Comparison of ENCODE assay signal across 11 cellular contexts in the genomic region with DNA sequence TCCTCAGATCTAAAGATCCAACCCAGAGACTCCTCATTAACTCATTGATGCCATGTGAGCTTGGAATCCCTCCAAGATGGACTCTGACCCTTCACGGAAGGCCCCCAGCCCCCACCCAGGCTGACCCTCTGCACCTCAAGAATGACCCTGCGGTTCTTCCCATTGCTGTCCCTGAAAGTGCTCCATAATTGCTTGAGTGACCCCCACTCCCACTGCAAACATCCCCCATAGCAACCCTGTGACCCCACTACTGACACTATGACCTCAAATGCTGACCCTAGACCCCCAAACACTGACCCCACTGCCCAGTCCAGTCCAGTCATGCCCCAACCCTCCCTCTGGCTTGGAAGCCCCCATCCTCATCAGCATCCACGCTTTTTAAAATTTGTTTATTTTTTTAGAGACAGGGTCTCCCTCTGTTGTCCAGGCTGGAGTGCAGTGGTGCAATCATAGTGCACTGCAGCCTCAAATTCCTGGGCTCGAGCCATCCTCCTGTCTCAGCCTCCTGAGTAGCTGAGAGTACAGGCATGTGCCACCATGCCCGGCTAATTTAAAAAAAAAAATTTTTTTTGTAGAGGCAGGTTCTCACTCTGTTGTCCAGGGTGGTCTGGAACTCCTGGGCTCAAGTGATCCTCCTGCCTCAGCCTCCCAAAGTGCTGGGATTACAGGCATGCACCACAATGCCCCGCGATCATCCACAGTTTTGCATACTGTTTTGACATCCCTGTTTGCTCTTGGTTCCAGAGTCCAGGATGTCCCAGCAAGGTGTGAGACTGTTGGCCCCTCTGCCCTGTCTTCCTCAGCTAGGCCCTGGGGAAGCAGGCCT. TPM values are rescaled to one million over a fixed set of nuclear protein-coding genes. Genes with fewer than 3 reads are reported as not detected.
DNase-seq lines count a peak whose midpoint lies in the region; ATAC-seq and TF ChIP-seq lines count a peak whose summit lies in the region.
"Had no signal": no experiment of that assay in that cellular context is flagged by ENCODE, and none has a peak within 500 bp of the region (broad histone marks: within the 10 kb centered on the region; RNA-seq: fewer than 3 reads in every experiment).

No MANE protein-coding gene starts in this region.

- H3K27me3 ChIP-seq in adrenal gland: peaks cover 4% of the 10 kb centered on the region
- H3K27me3 ChIP-seq in mesenchymal stem cell (ENCODE audit: control insufficient read depth in 1 of 2, insufficient read depth in 1 of 2, low read length in 2 of 2): peaks cover 0 to 27% of the 10 kb centered on the region in 2 experiments
- no peaks in the 10 kb centered on the region for H3K27me3 ChIP-seq in tibial nerve

- no peak overlapping the region for H4K91ac ChIP-seq in mesenchymal stem cell (ENCODE audit: low read length)

- peak overlapping the region; percentile 70 for H3K9ac ChIP-seq in mesenchymal stem cell (ENCODE audit: low read length)

- H3K9me3 Mint-ChIP-seq in activated naive CD4-positive, alpha-beta T cell treated with anti-CD3 and anti-CD28 coated beads, Interleukin-2, amount 10 ng/mL, durations not matched to agents 7 days and 5 days: no peaks in the 10 kb centered on the region

- TF ChIP-seq CTCF in adrenal gland (IDR thresholded peaks at IDR 0.05) (peak in 1 of 6 experiments; percentile 3), tibial nerve (IDR thresholded peaks at IDR 0.05) (no peak)

- peak overlapping the region; percentile 81 to 95 for H3K18ac ChIP-seq in mesenchymal stem cell (ENCODE audit: low read depth in 1 of 2, low read length in 2 of 2)

- H2AK5ac ChIP-seq in mesenchymal stem cell (ENCODE audit: low read length, severe bottlenecking): peak overlapping the region; percentile 44

- H3K4ac ChIP-seq in mesenchymal stem cell (ENCODE audit: low read depth in 1 of 2, low read length in 2 of 2): no peak overlapping the region

- H2BK12ac ChIP-seq in mesenchymal stem cell (ENCODE audit: low read length in 2 of 2): peak overlapping the region in 1 of 2 experiments; percentile 51

- H2BK120ac ChIP-seq in mesenchymal stem cell (ENCODE audit: low read depth, low read length): peak overlapping the region; percentile 7

- H2BK5ac ChIP-seq in mesenchymal stem cell (ENCODE audit: low read depth, low read length, poor library complexity, severe bottlenecking): no peak overlapping the region

- no peak for DNase-seq in activated naive CD4-positive, alpha-beta T cell treated with anti-CD3 and anti-CD28 coated beads, Interleukin-2, amount 10 ng/mL, durations not matched to agents 7 days and 5 days
- DNase-seq in activated naive CD4-positive, alpha-beta T cell treated with anti-CD3 and anti-CD28 coated beads, Interleukin-2, amount 50 U/mL, for 16 hours: no peak
- DNase-seq in adrenal gland (no peak), mesenchymal stem cell (no peak), tibial nerve (ENCODE audit: low spot score in 2 of 2) (no peak), mesenteric fat pad (ENCODE audit: low spot score) (no peak), epidermal melanocyte (ENCODE audit: insufficient read length, low spot score) (no peak)
- DNase-seq: HCEC 1CT; NCI-H1417 treated with DMSO at 0.1 percent for 48 hours; stimulated activated CD4-positive, alpha-beta T cell treated with anti-CD3 and anti-CD28 coated beads, Interleukin-4, amount 100 ng/mL, for 24 hours had no signal

- TF ChIP-seq POLR2A in adrenal gland (IDR thresholded peaks at IDR 0.05): no peak
- no peak for TF ChIP-seq POLR2A in tibial nerve (IDR thresholded peaks at IDR 0.05)

- intact Hi-C loops in adrenal gland (cut with DNase I): no loop called here

- peaks cover 67% of the 10 kb centered on the region for H3K4me1 Mint-ChIP-seq in activated naive CD4-positive, alpha-beta T cell treated with anti-CD3 and anti-CD28 coated beads, Interleukin-2, amount 10 ng/mL, durations not matched to agents 7 days and 5 days

- H4K8ac ChIP-seq in mesenchymal stem cell (ENCODE audit: low read length): peak overlapping the region; percentile 33

- peaks cover 43% of the 10 kb centered on the region for H3K27me3 Mint-ChIP-seq in activated naive CD4-positive, alpha-beta T cell treated with anti-CD3 and anti-CD28 coated beads, Interleukin-2, amount 10 ng/mL, durations not matched to agents 7 days and 5 days

- H3K14ac ChIP-seq in mesenchymal stem cell (ENCODE audit: low read length in 2 of 2): peak overlapping the region in 1 of 2 experiments; percentile 53

- peaks cover 19 to 31% of the 10 kb centered on the region in 2 donors for H3K4me1 ChIP-seq in adrenal gland (replicated peaks in 1 of 2)
- peaks cover 24% of the 10 kb centered on the region for H3K4me1 ChIP-seq in mesenchymal stem cell (ENCODE audit: control insufficient read depth, insufficient read depth, low read depth, low read length)
- H3K4me1 ChIP-seq in tibial nerve: peaks cover 0 to 71% (median 36%) of the 10 kb centered on the region in 4 donors

- H3K9me3 ChIP-seq in adrenal gland (replicated peaks in 1 of 3) (no peaks in the 10 kb centered on the region), mesenchymal stem cell (ENCODE audit: control insufficient read depth, low read length) (no peaks in the 10 kb centered on the region), tibial nerve (no peaks in the 10 kb centered on the region)

- H3K4me3 ChIP-seq in adrenal gland (peak overlapping the region in 2 of 4 donors; percentile 27 to 53), mesenchymal stem cell (ENCODE audit: insufficient read depth in 1 of 2, low read depth in 1 of 2, low read length in 2 of 2) (peak overlapping the region; percentile 49 to 57), tibial nerve (peak overlapping the region; percentile 27 to 61 (median 54))

- no peak overlapping the region for H3K4me2 ChIP-seq in mesenchymal stem cell (ENCODE audit: low read length, poor library complexity, severe bottlenecking)

- H2AFZ ChIP-seq in mesenchymal stem cell (ENCODE audit: low read depth, low read length): peak overlapping the region; percentile 79

- 54 to 88% (median 77%) methylated on average over 5 to 7 of the region's 7 CpGs for WGBS in adrenal gland, 4 donors
- 91% methylated on average over 7 of the region's 7 CpGs for WGBS in mesenchymal stem cell
- WGBS in tibial nerve, 2 donors: 64 to 65% methylated on average over 7 of the region's 7 CpGs

- H3K36me3 ChIP-seq in adrenal gland (replicated peaks in 1 of 2) (no peaks in the 10 kb centered on the region), mesenchymal stem cell (ENCODE audit: control insufficient read depth in 1 of 2, insufficient read depth in 2 of 2, low read depth in 1 of 2, low read length in 2 of 2) (peaks cover 0 to 26% of the 10 kb centered on the region in 2 experiments), tibial nerve (peaks cover 0 to 18% (median 0%) of the 10 kb centered on the region in 3 donors)

- H3K4me3 Mint-ChIP-seq in activated naive CD4-positive, alpha-beta T cell treated with anti-CD3 and anti-CD28 coated beads, Interleukin-2, amount 10 ng/mL, durations not matched to agents 7 days and 5 days: peak overlapping the region; percentile 69

- peak overlapping the region in 1 of 2 experiments; percentile 34 for H3K23ac ChIP-seq in mesenchymal stem cell (ENCODE audit: low read length in 2 of 2)

- H2BK15ac ChIP-seq in mesenchymal stem cell (ENCODE audit: low read depth, poor library complexity, severe bottlenecking): no peak overlapping the region

- peaks cover 9% of the 10 kb centered on the region for H3K36me3 Mint-ChIP-seq in activated naive CD4-positive, alpha-beta T cell treated with anti-CD3 and anti-CD28 coated beads, Interleukin-2, amount 10 ng/mL, durations not matched to agents 7 days and 5 days

- peak overlapping the region in 4 of 5 donors; percentile 51 to 93 (median 62) for H3K27ac ChIP-seq in adrenal gland
- H3K27ac ChIP-seq in mesenchymal stem cell (ENCODE audit: low read length, poor library complexity, severe bottlenecking): no peak overlapping the region
- peak overlapping the region; percentile 41 to 93 (median 84) for H3K27ac ChIP-seq in tibial nerve

- H3K27ac Mint-ChIP-seq in activated naive CD4-positive, alpha-beta T cell treated with anti-CD3 and anti-CD28 coated beads, Interleukin-2, amount 10 ng/mL, durations not matched to agents 7 days and 5 days: peak overlapping the region; percentile 78

- no peak for ATAC-seq in GM18519 (IDR thresholded peaks at IDR 0.05; ENCODE audit: low FRiP score, unreplicated experiment)

- peaks cover 2% of the 10 kb centered on the region for H3K79me1 ChIP-seq in mesenchymal stem cell (replicated peaks; ENCODE audit: low read length, poor library complexity, severe bottlenecking)

- TF ChIP-seq EP300 in tibial nerve (IDR thresholded peaks at IDR 0.05): no peak

- CTCF ChIA-PET in activated naive CD4-positive, alpha-beta T cell treated with anti-CD3 and anti-CD28 coated beads, Interleukin-2, amount 10 ng/mL, durations not matched to agents 7 days and 5 days (lab: Charles Lee): no interaction called here

RNA-seq across cellular contexts. Expression of gene LYL1, which starts 0.9 kb away (rescaled TPM):
- total RNA-seq in adrenal gland: 10 to 100 TPM in 5 of 8 donors, 1 to 10 TPM in 3; 4.3 to 22.5 (median 13.2) TPM
- polyA plus RNA-seq in adrenal gland: 10 to 100 TPM in 1 of 3 donors, 1 to 10 TPM in 1, under 1 TPM in 1; 0.38 to 18.7 (median 7.9) TPM
- 0.68 TPM for polyA plus RNA-seq in mesenchymal stem cell (2013, experiment 1 of 2)
- polyA plus RNA-seq in mesenchymal stem cell (2013, experiment 2 of 2): 0.79 TPM
- total RNA-seq in tibial nerve: 10 to 100 TPM; 21.1 to 43.5 (median 25.8) TPM
- total RNA-seq in mesenteric fat pad: 11.5 TPM

RNA-seq across cellular contexts. Expression of gene TRMT1, which starts 14.7 kb away (rescaled TPM):
- total RNA-seq in adrenal gland: 10 to 100 TPM; 13.4 to 48.0 (median 35.4) TPM
- polyA plus RNA-seq in adrenal gland: 100 to 1,000 TPM in 2 of 3 donors, 10 to 100 TPM in 1; 15.5 to 229 (median 120) TPM
- polyA plus RNA-seq in mesenchymal stem cell (2013, experiment 1 of 2): 20.0 TPM
- polyA plus RNA-seq in mesenchymal stem cell (2013, experiment 2 of 2): 16.9 TPM
- 10 to 100 TPM; 38.4 to 92.7 (median 49.2) TPM for total RNA-seq in tibial nerve
- total RNA-seq in mesenteric fat pad: 33.2 TPM

RNA-seq across cellular contexts. Expression of gene NACC1, which starts 16.3 kb away (rescaled TPM):
- total RNA-seq in adrenal gland (10 to 100 TPM; 26.7 to 67.0 (median 48.0) TPM), tibial nerve (10 to 100 TPM; 15.3 to 37.1 (median 25.8) TPM), mesenteric fat pad (45.2 TPM)
- 10 to 100 TPM; 12.4 to 47.7 (median 14.8) TPM for polyA plus RNA-seq in adrenal gland
- polyA plus RNA-seq in mesenchymal stem cell (2013, experiment 1 of 2): 82.1 TPM
- 85.0 TPM for polyA plus RNA-seq in mesenchymal stem cell (2013, experiment 2 of 2)

RNA-seq across cellular contexts. Expression of gene STX10, which starts 48.4 kb away (rescaled TPM):
- 10 to 100 TPM; 30.5 to 90.7 (median 65.0) TPM for total RNA-seq in adrenal gland
- 100 to 1,000 TPM in 2 of 3 donors, 10 to 100 TPM in 1; 16.0 to 182 (median 159) TPM for polyA plus RNA-seq in adrenal gland
- polyA plus RNA-seq in mesenchymal stem cell (2013, experiment 1 of 2): 50.2 TPM
- polyA plus RNA-seq in mesenchymal stem cell (2013, experiment 2 of 2): 53.2 TPM
- total RNA-seq in tibial nerve: 100 to 1,000 TPM in 1 of 4 donors, 10 to 100 TPM in 3; 58.6 to 145 (median 86.6) TPM
- 45.4 TPM for total RNA-seq in mesenteric fat pad

RNA-seq across cellular contexts. Expression of gene IER2, which starts 48.4 kb away (rescaled TPM):
- total RNA-seq in adrenal gland (100 to 1,000 TPM in 2 of 8 donors, 10 to 100 TPM in 6; 36.4 to 121 (median 61.8) TPM), tibial nerve (10 to 100 TPM; 37.3 to 77.4 (median 58.3) TPM), mesenteric fat pad (229 TPM)
- 100 to 1,000 TPM in 1 of 3 donors, 10 to 100 TPM in 1, 1 to 10 TPM in 1; 7.4 to 120 (median 97.1) TPM for polyA plus RNA-seq in adrenal gland
- polyA plus RNA-seq in mesenchymal stem cell (2013, experiment 1 of 2): 135 TPM
- polyA plus RNA-seq in mesenchymal stem cell (2013, experiment 2 of 2): 129 TPM
